ENCODE assay signal across 23 cellular contexts in genomic region chr1:219806020-219806419, GRCh38.
DNase-seq lines count a peak whose midpoint lies in the region; ATAC-seq and TF ChIP-seq lines count a peak whose summit lies in the region.
"Had no signal": no experiment of that assay in that cellular context is flagged by ENCODE, and none has a peak within 500 bp of the region (broad histone marks: within the 10 kb centered on the region; RNA-seq: fewer than 3 reads in every experiment).

No MANE protein-coding gene starts in this region.

- H3K36me3 Mint-ChIP-seq in natural killer cell = no peaks in the 10 kb centered on the region
- H3K36me3 Mint-ChIP-seq: CD8-positive, alpha-beta memory T cell had no signal

- TF ChIP-seq CTCF in natural killer cell (IDR thresholded peaks at IDR 0.05) = no peak

- no peaks in the 10 kb centered on the region for H3K9me3 Mint-ChIP-seq in natural killer cell

- no peak overlapping the region for H3K27ac Mint-ChIP-seq in natural killer cell
- H3K27ac Mint-ChIP-seq: CD8-positive, alpha-beta memory T cell; IgD-negative memory B cell had no signal

- H3K27me3 Mint-ChIP-seq in natural killer cell (ENCODE audit: low read depth in 2 of 2) = peaks cover 0 to 3% of the 10 kb centered on the region in 2 donors

- TF ChIP-seq POLR2A in GM18505 (IDR thresholded peaks at IDR 0.05; ENCODE audit: borderline replicate concordance, extremely low read depth, insufficient read depth, insufficient read length) = no peak

- peak; percentile 55 for ATAC-seq in GM18505 (IDR thresholded peaks at IDR 0.05; ENCODE audit: unreplicated experiment)
- ATAC-seq in GM21360 (IDR thresholded peaks at IDR 0.05; ENCODE audit: unreplicated experiment) = peak; percentile 88
- peak; percentile 77 for ATAC-seq in HG02884 (IDR thresholded peaks at IDR 0.05; ENCODE audit: unreplicated experiment)
- ATAC-seq in HG03108 (IDR thresholded peaks at IDR 0.05; ENCODE audit: unreplicated experiment) = no peak
- no peak for ATAC-seq in natural killer cell
- ATAC-seq: Right ventricle myocardium inferior had no signal

- H3K4me1 Mint-ChIP-seq in natural killer cell = no peaks in the 10 kb centered on the region
- H3K4me1 Mint-ChIP-seq: CD8-positive, alpha-beta memory T cell; IgD-negative memory B cell had no signal

- no peak overlapping the region for H3K4me3 Mint-ChIP-seq in natural killer cell
- H3K4me3 Mint-ChIP-seq: CD8-positive, alpha-beta memory T cell; IgD-negative memory B cell had no signal

- intact Hi-C loops in natural killer cell (cut with micrococcal nuclease) = no loop called here

- peak; percentile 18 for DNase-seq in OCI-M1 (lab: John Stamatoyannopoulos, UW)
- DNase-seq in COLO829 (ENCODE audit: low spot score) = no peak
- DNase-seq in activated CD4-positive, CD25-positive, alpha-beta regulatory T cell (lab: John Stamatoyannopoulos, UW) = no peak
- DNase-seq in natural killer cell = no peak
- DNase-seq: CD8-positive, alpha-beta memory T cell; EL; GF-D8; GOT3; HCEC 1CT; MV-4-11; NCI-H1105 treated with DMSO at 0.1 percent for 48 hours; NCI-H1694; NCI-H2081; NCI-H2171; NCI-H345; NCI-H524; NCI-H82 had no signal

Comparison
In these comparisons a context has a peak if more than half of its experiments do, and no peak if none do; other contexts are left out.
1. ATAC-seq: peak in GM18505 (single experiment), GM21360 (single experiment) and HG02884 (single experiment); none in HG03108 (single experiment) and natural killer cell (0 of 3).